ENCODE assay signal across 8 cellular contexts in the genomic region with DNA sequence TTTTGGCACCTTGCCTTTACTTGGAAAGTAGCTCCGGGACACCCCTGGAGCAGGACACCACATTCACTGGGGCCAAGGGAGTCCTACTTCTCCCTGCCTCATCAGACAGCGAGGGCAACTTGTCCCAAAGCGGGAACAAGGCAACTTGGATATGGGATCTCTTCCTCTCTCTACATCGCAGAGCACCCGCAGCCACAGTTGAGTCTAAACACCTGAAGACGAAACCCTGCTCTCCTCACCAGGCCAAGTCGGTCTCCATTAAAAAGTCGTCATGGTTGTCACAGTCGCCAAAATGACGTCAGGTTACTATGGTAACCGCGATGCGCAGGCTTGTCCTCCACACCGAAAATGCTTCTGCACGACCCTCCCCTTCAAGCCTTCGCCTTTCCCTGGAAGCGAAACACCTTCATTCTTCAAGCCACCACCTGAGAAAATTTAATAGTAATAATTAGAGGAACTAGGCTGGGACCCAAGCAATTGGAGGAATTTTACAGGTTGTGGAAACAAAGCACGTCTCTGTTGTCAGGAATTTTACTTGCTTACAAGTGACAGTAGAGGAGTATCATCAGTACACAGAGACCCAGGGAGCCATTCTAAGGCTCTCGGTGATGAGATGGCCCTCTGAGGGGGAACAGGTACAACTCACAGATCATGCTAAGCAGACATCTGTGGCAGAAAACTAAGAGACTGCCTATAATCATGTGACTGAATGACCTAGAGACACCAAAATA. TPM values are rescaled to one million over a fixed set of nuclear protein-coding genes. Genes with fewer than 3 reads are reported as not detected.
A peak's percentile ranks its signal among the peaks of the same experiment; 100 is the strongest.
DNase-seq lines count a peak whose midpoint lies in the region; FAIRE-seq and TF ChIP-seq lines count a peak whose summit lies in the region.

No MANE protein-coding gene starts in this region.

- no peaks in the 10 kb centered on the region for H3K9me3 ChIP-seq in trophoblast cell (ENCODE audit: insufficient read depth, low read depth, low read length)

- H2BK12ac ChIP-seq in trophoblast cell (ENCODE audit: low read length), result no peak overlapping the region

- TF ChIP-seq CTCF in type B pancreatic cell (conservative IDR thresholded peaks at IDR 0.05), result no peak

- peak; percentile 80 for FAIRE-seq in GM12892 (lab: Jason Lieb, UNC)
- no peak for FAIRE-seq in frontal cortex (lab: Jason Lieb, UNC)

- H4K8ac ChIP-seq in trophoblast cell (ENCODE audit: low read depth, low read length), result peak overlapping the region; percentile 86

- H3K4me1 Mint-ChIP-seq in type B pancreatic cell (ENCODE audit: unreplicated experiment), result no peaks in the 10 kb centered on the region

- no peak overlapping the region for H3K18ac ChIP-seq in trophoblast cell (ENCODE audit: low read length)

- H2AK5ac ChIP-seq in trophoblast cell (ENCODE audit: low read length), result no peak overlapping the region

- H3K27ac ChIP-seq in trophoblast cell (ENCODE audit: low read depth, low read length), result no peak overlapping the region

- peak overlapping the region; percentile 73 for H3K4me2 ChIP-seq in trophoblast cell (ENCODE audit: low read length)

- no peak overlapping the region for H2BK5ac ChIP-seq in trophoblast cell (ENCODE audit: low read depth, low read length, poor library complexity)

- H3K4me1 ChIP-seq in trophoblast cell (ENCODE audit: control insufficient read depth in 1 of 2, insufficient read depth in 2 of 2, low read length in 2 of 2), result peaks cover 0 to 2% of the 10 kb centered on the region in 2 experiments

- peak overlapping the region; percentile 94 for H3K27ac Mint-ChIP-seq in type B pancreatic cell

- no peak overlapping the region for H2BK120ac ChIP-seq in trophoblast cell (ENCODE audit: insufficient read depth, low read length, poor library complexity)

- DNase-seq in GM12892 (ENCODE audit: insufficient read length) (peak; percentile 3), HEK293T (ENCODE audit: extremely low spot score) (peak; percentile 88), NCI-H2171 treated with DMSO at 0.1 percent for 48 hours (lab: John Stamatoyannopoulos, UW) (peak; percentile 64), activated T-helper 1 cell treated with Interleukin-2 at 50 U/mL for 16 hours (ENCODE audit: low read depth) (peak; percentile 16), frontal cortex (ENCODE audit: low spot score in 2 of 2) (peak; percentile 5 to 11), trophoblast cell (peak in 1 of 2 donors; percentile 72), type B pancreatic cell (ENCODE audit: extremely low spot score, unreplicated experiment) (no peak), AG08395 (ENCODE audit: low spot score) (no peak)

- peak overlapping the region; percentile 45 for H2AFZ ChIP-seq in trophoblast cell (ENCODE audit: insufficient read depth, low read length, poor library complexity)

- no peaks in the 10 kb centered on the region for H3K36me3 Mint-ChIP-seq in type B pancreatic cell

- H3K4ac ChIP-seq in trophoblast cell (ENCODE audit: low read depth, low read length), result no peak overlapping the region

- H3K9me3 Mint-ChIP-seq in type B pancreatic cell, result no peaks in the 10 kb centered on the region

- H4K12ac ChIP-seq in trophoblast cell (ENCODE audit: low read depth, low read length), result peak overlapping the region; percentile 83

- H3K36me3 ChIP-seq in trophoblast cell (ENCODE audit: control insufficient read depth in 1 of 2, insufficient read depth in 2 of 2, low read length in 2 of 2), result no peaks in the 10 kb centered on the region

- POLR2A ChIA-PET in HEK293T (lab: Yijun Ruan, JAX), result interaction anchor here (0.9 to 1.7 kb wide), 4 partner anchors 16 to 131 kb away, joined by 3 to 5 read pairs (median 4); no protein-coding TSS in a partner anchor

- no CpG with 5 or more reads among the region's 19 CpGs for WGBS in trophoblast cell (ENCODE audit: extremely low coverage, insufficient coverage, insufficient read length)

- no peaks in the 10 kb centered on the region for H3K27me3 ChIP-seq in trophoblast cell (ENCODE audit: insufficient read depth, low read length)

- H3K79me1 ChIP-seq in trophoblast cell (ENCODE audit: low read length), result no peaks in the 10 kb centered on the region

- no peak overlapping the region for H3K23ac ChIP-seq in trophoblast cell (ENCODE audit: low read length)

- H3K27me3 Mint-ChIP-seq in type B pancreatic cell, result peaks cover 3% of the 10 kb centered on the region

- CTCF ChIA-PET in HEK293T (lab: Yijun Ruan, JAX), result no interaction called here

- H3K4me3 ChIP-seq in trophoblast cell (ENCODE audit: low read depth, low read length), result peak overlapping the region; percentile 73

- peak overlapping the region; percentile 75 for H3K9ac ChIP-seq in trophoblast cell (ENCODE audit: low read length)

- peak; percentile 56; the same call in 1 of the 2 replicates for TF ChIP-seq POLR2A in GM12892 (IDR thresholded peaks at IDR 0.05; ENCODE audit: low read depth, low read length)

- no peak overlapping the region for H3K14ac ChIP-seq in trophoblast cell (ENCODE audit: low read length)

- H3K4me3 Mint-ChIP-seq in type B pancreatic cell, result peak overlapping the region; percentile 92

- H3K79me2 ChIP-seq in trophoblast cell (ENCODE audit: control insufficient read depth, insufficient read depth, low read length, poor library complexity), result no peaks in the 10 kb centered on the region

- H4K91ac ChIP-seq in trophoblast cell (ENCODE audit: low read depth, low read length), result peak overlapping the region; percentile 39

TF ChIP-seq in HEK293T, 16 proteins besides CTCF, POLR2A, EP300 and RAD21:
- TF ChIP-seq NFRKB (IDR thresholded peaks at IDR 0.05), result no peak
- no peak for TF ChIP-seq BHLHE40 (IDR thresholded peaks at IDR 0.05; ENCODE audit: borderline replicate concordance)
- no peak for TF ChIP-seq L3MBTL2 (conservative IDR thresholded peaks at IDR 0.05)
- TF ChIP-seq, protein P1, sequence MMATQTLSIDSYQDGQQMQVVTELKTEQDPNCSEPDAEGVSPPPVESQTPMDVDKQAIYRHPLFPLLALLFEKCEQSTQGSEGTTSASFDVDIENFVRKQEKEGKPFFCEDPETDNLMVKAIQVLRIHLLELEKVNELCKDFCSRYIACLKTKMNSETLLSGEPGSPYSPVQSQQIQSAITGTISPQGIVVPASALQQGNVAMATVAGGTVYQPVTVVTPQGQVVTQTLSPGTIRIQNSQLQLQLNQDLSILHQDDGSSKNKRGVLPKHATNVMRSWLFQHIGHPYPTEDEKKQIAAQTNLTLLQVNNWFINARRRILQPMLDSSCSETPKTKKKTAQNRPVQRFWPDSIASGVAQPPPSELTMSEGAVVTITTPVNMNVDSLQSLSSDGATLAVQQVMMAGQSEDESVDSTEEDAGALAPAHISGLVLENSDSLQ (IDR thresholded peaks at IDR 0.05), result no peak
- TF ChIP-seq FOXA1 (IDR thresholded peaks at IDR 0.05), result no peak
- no peak for TF ChIP-seq TARDBP (IDR thresholded peaks at IDR 0.05)
- TF ChIP-seq CTBP1 (IDR thresholded peaks at IDR 0.05; ENCODE audit: borderline replicate concordance), result no peak
- TF ChIP-seq FOXM1 (IDR thresholded peaks at IDR 0.05; ENCODE audit: borderline replicate concordance), result no peak
- no peak for TF ChIP-seq ZNF384 (IDR thresholded peaks at IDR 0.05)
- TF ChIP-seq ARNT (IDR thresholded peaks at IDR 0.05), result no peak
- TF ChIP-seq ELF4 (IDR thresholded peaks at IDR 0.05), result no peak
- no peak for TF ChIP-seq HDGF (IDR thresholded peaks at IDR 0.05; ENCODE audit: borderline replicate concordance)
- no peak for TF ChIP-seq LEF1 (IDR thresholded peaks at IDR 0.05; ENCODE audit: borderline replicate concordance)
- TF ChIP-seq FOXK2 (IDR thresholded peaks at IDR 0.05), result no peak
- no peak for TF ChIP-seq SUZ12 (IDR thresholded peaks at IDR 0.05)
- no peak for TF ChIP-seq SP1 (IDR thresholded peaks at IDR 0.05)

RNA-seq across cellular contexts. Expression of a gene that starts 30.5 kb away (rescaled TPM):
- 56.6 TPM for polyA plus RNA-seq in GM12892 (2012; ENCODE audit: missing spikeins)
- total RNA-seq in frontal cortex (54.2 TPM), type B pancreatic cell (ENCODE audit: low replicate concordance) (50.5 and 68.1 TPM in 2 replicates)
- polyA plus RNA-seq in trophoblast cell (2013), result 75.0 and 80.5 TPM in 2 replicates

RNA-seq across cellular contexts. Expression of a gene that starts 35.6 kb away (rescaled TPM):
- polyA plus RNA-seq in GM12892 (2012; ENCODE audit: missing spikeins), result 0.34 TPM
- 0.82 TPM for total RNA-seq in frontal cortex
- 0.03 and 0.07 TPM in 2 replicates for polyA plus RNA-seq in trophoblast cell (2013)
- 0.36 and 0.51 TPM in 2 replicates for total RNA-seq in type B pancreatic cell (ENCODE audit: low replicate concordance)

RNA-seq across cellular contexts. Expression of a gene that starts 52.9 kb away (rescaled TPM):
- polyA plus RNA-seq in GM12892 (2012; ENCODE audit: missing spikeins), result 16.8 TPM
- 9.8 TPM for total RNA-seq in frontal cortex
- polyA plus RNA-seq in trophoblast cell (2013), result 12.4 and 12.6 TPM in 2 replicates
- 9.5 and 13.8 TPM in 2 replicates for total RNA-seq in type B pancreatic cell (ENCODE audit: low replicate concordance)

Comparison
In these comparisons a context has a peak if more than half of its experiments do, and no peak if none do; other contexts are left out.
1. DNase-seq: peak in GM12892 (single experiment), HEK293T (single experiment), NCI-H2171 treated with DMSO at 0.1 percent for 48 hours (single experiment), activated T-helper 1 cell treated with Interleukin-2 at 50 U/mL for 16 hours (single experiment) and frontal cortex (2 of 2); none in type B pancreatic cell (single experiment) and AG08395 (single experiment).